In genomic region chr15:98943609-98944111, GRCh38 we compare ENCODE assay signal across 13 cellular contexts.
DNase-seq lines count a peak whose midpoint lies in the region; ATAC-seq, FAIRE-seq and TF ChIP-seq lines count a peak whose summit lies in the region.
"Had no signal": no experiment of that assay in that cellular context is flagged by ENCODE, and none has a peak within 500 bp of the region (broad histone marks: within the 10 kb centered on the region; RNA-seq: fewer than 3 reads in every experiment).

No MANE protein-coding gene starts in this region.

- ATAC-seq in heart right ventricle (peak; percentile 75 to 91 (median 84)), pancreas (peak; percentile 26 to 59 (median 50)), GM18868 (IDR thresholded peaks at IDR 0.05; ENCODE audit: unreplicated experiment) (no peak)

- H3K4me1 ChIP-seq in heart right ventricle, result peaks cover 2 to 57% (median 28%) of the 10 kb centered on the region in 9 donors
- peaks cover 13 to 34% (median 17%) of the 10 kb centered on the region in 3 donors for H3K4me1 ChIP-seq in pancreas
- H3K4me1 ChIP-seq in neuronal stem cell (ENCODE audit: control insufficient read depth in 2 of 2, insufficient read depth in 1 of 2, low read depth in 1 of 2, low read length in 2 of 2), result no peaks in the 10 kb centered on the region

- no peak overlapping the region for H2BK15ac ChIP-seq in neuronal stem cell (ENCODE audit: low read length)

- FAIRE-seq in pancreas (lab: Jason Lieb, UNC), result no peak

- H3K9me3 Mint-ChIP-seq in activated CD4-positive, alpha-beta memory T cell treated with anti-CD3 and anti-CD28 coated beads, Interleukin-2, amount 10 ng/mL, durations not matched to agents 7 days and 5 days, result no peaks in the 10 kb centered on the region
- H3K9me3 Mint-ChIP-seq: activated CD4-positive, alpha-beta T cell treated with anti-CD3 and anti-CD28 coated beads, Interleukin-2, amount 10 ng/mL, durations not matched to agents 7 days and 5 days; activated naive CD4-positive, alpha-beta T cell treated with anti-CD3 and anti-CD28 coated beads, Interleukin-2, amount 50 U/mL, for 24 hours; memory B cell had no signal

- no peak overlapping the region for H3K23ac ChIP-seq in neuronal stem cell (ENCODE audit: low read depth, low read length, poor library complexity)

- POLR2A ChIA-PET in activated CD4-positive, alpha-beta memory T cell treated with anti-CD3 and anti-CD28 coated beads, Interleukin-2, amount 10 ng/mL, durations not matched to agents 7 days and 5 days (lab: Charles Lee), result no interaction called here

- intact Hi-C loops in heart right ventricle (cut with DNase I), result loop anchor here in 3 of 10 donors (5.0 to 10.0 kb wide), 3 partner anchors 111 to 131 kb away; no protein-coding TSS in a partner anchor
- intact Hi-C loops in pancreas (cut with DNase I), result no loop called here

- H3K79me1 ChIP-seq in neuronal stem cell (ENCODE audit: low read depth, low read length), result no peaks in the 10 kb centered on the region

- H3K36me3 ChIP-seq in heart right ventricle, result peaks cover 0 to 86% (median 61%) of the 10 kb centered on the region in 9 donors
- H3K36me3 ChIP-seq in pancreas, result peaks cover 0 to 20% (median 9%) of the 10 kb centered on the region in 3 donors
- H3K36me3 ChIP-seq in neuronal stem cell (replicated peaks in 1 of 2; ENCODE audit: control insufficient read depth in 2 of 2, insufficient read depth in 2 of 2, low read length in 2 of 2), result peaks cover 30 to 98% of the 10 kb centered on the region in 2 donors

- no peaks in the 10 kb centered on the region for H3K4me1 Mint-ChIP-seq in activated CD4-positive, alpha-beta memory T cell treated with anti-CD3 and anti-CD28 coated beads, Interleukin-2, amount 10 ng/mL, durations not matched to agents 7 days and 5 days
- H3K4me1 Mint-ChIP-seq: activated naive CD4-positive, alpha-beta T cell treated with anti-CD3 and anti-CD28 coated beads, Interleukin-2, amount 50 U/mL, for 24 hours; memory B cell had no signal

- no peaks in the 10 kb centered on the region for H3K36me3 Mint-ChIP-seq in activated CD4-positive, alpha-beta memory T cell treated with anti-CD3 and anti-CD28 coated beads, Interleukin-2, amount 10 ng/mL, durations not matched to agents 7 days and 5 days (ENCODE audit: low read depth)

- H3K27me3 Mint-ChIP-seq in activated CD4-positive, alpha-beta memory T cell treated with anti-CD3 and anti-CD28 coated beads, Interleukin-2, amount 10 ng/mL, durations not matched to agents 7 days and 5 days, result no peaks in the 10 kb centered on the region
- H3K27me3 Mint-ChIP-seq: activated CD4-positive, alpha-beta T cell treated with anti-CD3 and anti-CD28 coated beads, Interleukin-2, amount 10 ng/mL, durations not matched to agents 7 days and 5 days; activated naive CD4-positive, alpha-beta T cell treated with anti-CD3 and anti-CD28 coated beads, Interleukin-2, amount 50 U/mL, for 24 hours; memory B cell had no signal

- DNase-seq in AG20443 (ENCODE audit: low spot score) (peak; percentile 37), heart right ventricle (peak; percentile 48 to 80), pancreas (peak in 1 of 6 donors; percentile 33), neuronal stem cell (ENCODE audit: low spot score) (no peak)
- no peak for DNase-seq in activated CD4-positive, alpha-beta memory T cell treated with anti-CD3 and anti-CD28 coated beads, Interleukin-2, amount 10 ng/mL, durations not matched to agents 7 days and 5 days
- DNase-seq in stimulated activated CD4-positive, alpha-beta T cell treated with anti-CD3 and anti-CD28 coated beads, Interleukin-15, amount 100 ng/mL, for 24 hours, result no peak
- DNase-seq: activated CD4-positive, alpha-beta T cell treated with anti-CD3 and anti-CD28 coated beads, Interleukin-2, amount 10 ng/mL, durations not matched to agents 7 days and 5 days; NCI-H2081 treated with DMSO at 0.1 percent for 48 hours; upper lobe of left lung had no signal

- H3K27me3 ChIP-seq in heart right ventricle, result no peaks in the 10 kb centered on the region
- no peaks in the 10 kb centered on the region for H3K27me3 ChIP-seq in pancreas
- H3K27me3 ChIP-seq in neuronal stem cell (ENCODE audit: control insufficient read depth in 3 of 3, insufficient read depth in 3 of 3, low read depth in 1 of 3, low read length in 3 of 3), result no peaks in the 10 kb centered on the region
- H3K27me3 ChIP-seq: upper lobe of left lung had no signal

- no peak overlapping the region for H4K8ac ChIP-seq in neuronal stem cell (ENCODE audit: low read depth, low read length)

- no peak overlapping the region for H3K4me2 ChIP-seq in neuronal stem cell (ENCODE audit: insufficient read depth, low read length, poor library complexity, severe bottlenecking)

- H3K9ac ChIP-seq in neuronal stem cell (ENCODE audit: low read depth, low read length, poor library complexity), result no peak overlapping the region

- no peak overlapping the region for H2AFZ ChIP-seq in neuronal stem cell (ENCODE audit: low read length)

- no peak overlapping the region for H2BK5ac ChIP-seq in neuronal stem cell (ENCODE audit: low read length)

- H2AK5ac ChIP-seq in neuronal stem cell (ENCODE audit: low read depth, low read length), result no peak overlapping the region

- no peak overlapping the region for H3K4ac ChIP-seq in neuronal stem cell (ENCODE audit: low read length)

- no peak overlapping the region for H2BK12ac ChIP-seq in neuronal stem cell (ENCODE audit: low read length)

- no peak for TF ChIP-seq CTCF in VCaP (conservative IDR thresholded peaks at IDR 0.05)
- no peak for TF ChIP-seq CTCF in heart right ventricle (IDR thresholded peaks at IDR 0.05)
- no peak for TF ChIP-seq CTCF in pancreas (IDR thresholded peaks at IDR 0.05)

- H3K9me3 ChIP-seq in heart right ventricle (no peaks in the 10 kb centered on the region), pancreas (no peaks in the 10 kb centered on the region), neuronal stem cell (replicated peaks in 1 of 2; ENCODE audit: control insufficient read depth in 2 of 2, insufficient read depth in 1 of 2, low read depth in 1 of 2, low read length in 2 of 2) (no peaks in the 10 kb centered on the region)
- H3K9me3 ChIP-seq: upper lobe of left lung had no signal

- H3K4me3 ChIP-seq in heart right ventricle (no peak overlapping the region), pancreas (no peak overlapping the region), neuronal stem cell (ENCODE audit: low read length in 2 of 2) (no peak overlapping the region)
- H3K4me3 ChIP-seq: upper lobe of left lung had no signal

- no peak overlapping the region for H3K4me3 Mint-ChIP-seq in activated CD4-positive, alpha-beta memory T cell treated with anti-CD3 and anti-CD28 coated beads, Interleukin-2, amount 10 ng/mL, durations not matched to agents 7 days and 5 days
- H3K4me3 Mint-ChIP-seq: activated CD4-positive, alpha-beta T cell treated with anti-CD3 and anti-CD28 coated beads, Interleukin-2, amount 10 ng/mL, durations not matched to agents 7 days and 5 days; activated naive CD4-positive, alpha-beta T cell treated with anti-CD3 and anti-CD28 coated beads, Interleukin-2, amount 50 U/mL, for 24 hours; memory B cell had no signal

- H3K18ac ChIP-seq in neuronal stem cell (ENCODE audit: low read length), result no peak overlapping the region

- no peak overlapping the region for H2BK120ac ChIP-seq in neuronal stem cell (ENCODE audit: low read depth, low read length)

- H4K91ac ChIP-seq in neuronal stem cell (ENCODE audit: low read depth, low read length, poor library complexity), result no peak overlapping the region

- H3K27ac Mint-ChIP-seq in activated CD4-positive, alpha-beta memory T cell treated with anti-CD3 and anti-CD28 coated beads, Interleukin-2, amount 10 ng/mL, durations not matched to agents 7 days and 5 days, result no peak overlapping the region
- H3K27ac Mint-ChIP-seq: activated CD4-positive, alpha-beta T cell treated with anti-CD3 and anti-CD28 coated beads, Interleukin-2, amount 10 ng/mL, durations not matched to agents 7 days and 5 days; activated naive CD4-positive, alpha-beta T cell treated with anti-CD3 and anti-CD28 coated beads, Interleukin-2, amount 50 U/mL, for 24 hours; memory B cell had no signal

- 33 to 51% methylated on average over 6 of the region's 6 CpGs for WGBS in heart right ventricle, 2 donors
- WGBS in pancreas, 2 donors, result 36 to 42% methylated on average over 6 of the region's 6 CpGs
- WGBS in neuronal stem cell (ENCODE audit: extremely low coverage in 2 of 2, insufficient read length in 2 of 2, insufficient replicate concordance in 1 of 2), 2 donors, result no CpG with 5 or more reads among the region's 6 CpGs

- H3K14ac ChIP-seq in neuronal stem cell (ENCODE audit: low read length), result no peak overlapping the region

- CTCF ChIA-PET in activated CD4-positive, alpha-beta memory T cell treated with anti-CD3 and anti-CD28 coated beads, Interleukin-2, amount 10 ng/mL, durations not matched to agents 7 days and 5 days (lab: Charles Lee), result no interaction called here

- H3K27ac ChIP-seq in VCaP (peak overlapping the region; percentile 54), heart right ventricle (peak overlapping the region in 9 of 10 donors; percentile 31 to 85 (median 53)), pancreas (peak overlapping the region in 1 of 4 donors; percentile 24), neuronal stem cell (replicated peaks; ENCODE audit: low read length) (no peak overlapping the region)

Comparison
In these comparisons a context has a peak if more than half of its experiments do, and no peak if none do; other contexts are left out.
1. DNase-seq: peak in AG20443 (single experiment) and heart right ventricle (2 of 2); none in activated CD4-positive, alpha-beta memory T cell treated with anti-CD3 and anti-CD28 coated beads, Interleukin-2, amount 10 ng/mL, durations not matched to agents 7 days and 5 days (single experiment), stimulated activated CD4-positive, alpha-beta T cell treated with anti-CD3 and anti-CD28 coated beads, Interleukin-15, amount 100 ng/mL, for 24 hours (single experiment) and neuronal stem cell (single experiment).